ENCODE assay signal across 23 cellular contexts in genomic region chr2:167355796-167356195, GRCh38.
"Had no signal": no experiment of that assay in that cellular context is flagged by ENCODE, and none has a peak within 500 bp of the region (broad histone marks: within the 10 kb centered on the region; RNA-seq: fewer than 3 reads in every experiment).

No MANE protein-coding gene starts in this region.

- DNase-seq: activated CD4-positive, alpha-beta T cell treated with anti-CD3 and anti-CD28 coated beads for 1 hour; activated CD4-positive, alpha-beta T cell treated with anti-CD3 and anti-CD28 coated beads, Interleukin-2, amount 50 U/mL, for 48 hours; activated CD8-positive, alpha-beta memory T cell treated with anti-CD3 and anti-CD28 coated beads, Interleukin-2, amount 10 ng/mL, durations not matched to agents 7 days and 5 days; activated naive CD4-positive, alpha-beta T cell treated with anti-CD3 and anti-CD28 coated beads, Interleukin-2, amount 10 ng/mL, durations not matched to agents 7 days and 5 days; activated T-cell treated with anti-CD3 and anti-CD28 coated beads, Interleukin-2, amount 50 U/mL, for 24 hours; central memory CD4-positive, alpha-beta T cell; foreskin melanocyte; head of caudate nucleus; islet precursor cell; left ventricle myocardium inferior; mucosa of descending colon; natural killer cell; stimulated activated CD4-positive, alpha-beta T cell treated with anti-CD3 and anti-CD28 coated beads, Interleukin-15, amount 100 ng/mL, for 24 hours; stimulated activated CD4-positive, alpha-beta T cell treated with anti-CD3 and anti-CD28 coated beads, Interleukin-4, amount 100 ng/mL, for 4 hours; stimulated activated CD8-positive, alpha-beta memory T cell treated with anti-CD3 and anti-CD28 coated beads, Interleukin-4, amount 100 ng/mL, for 48 hours; T-helper 9 cell; testis had no signal

- H3K27ac ChIP-seq: coronary artery, esophagus muscularis mucosa, left ventricle myocardium inferior, neutrophil, SK-N-MC, skin epidermis, testis, VCaP had no signal

- H3K4me1 ChIP-seq: esophagus muscularis mucosa, left ventricle myocardium inferior, testis had no signal

- H3K36me3 ChIP-seq: esophagus muscularis mucosa, left ventricle myocardium inferior, neutrophil had no signal

- H3K9me3 ChIP-seq: esophagus muscularis mucosa, mucosa of descending colon, neutrophil, testis had no signal

- H3K4me3 ChIP-seq: coronary artery, esophagus muscularis mucosa, left ventricle myocardium inferior, mucosa of descending colon, SK-N-MC, skin epidermis, testis had no signal

- H3K27me3 ChIP-seq: esophagus muscularis mucosa, neutrophil, testis had no signal

- ATAC-seq: activated CD8-positive, alpha-beta memory T cell treated with anti-CD3 and anti-CD28 coated beads, Interleukin-2, amount 10 ng/mL, durations not matched to agents 7 days and 5 days; mucosa of descending colon; natural killer cell had no signal
